10 cellular contexts compared by ENCODE assay signal in the genomic region with DNA sequence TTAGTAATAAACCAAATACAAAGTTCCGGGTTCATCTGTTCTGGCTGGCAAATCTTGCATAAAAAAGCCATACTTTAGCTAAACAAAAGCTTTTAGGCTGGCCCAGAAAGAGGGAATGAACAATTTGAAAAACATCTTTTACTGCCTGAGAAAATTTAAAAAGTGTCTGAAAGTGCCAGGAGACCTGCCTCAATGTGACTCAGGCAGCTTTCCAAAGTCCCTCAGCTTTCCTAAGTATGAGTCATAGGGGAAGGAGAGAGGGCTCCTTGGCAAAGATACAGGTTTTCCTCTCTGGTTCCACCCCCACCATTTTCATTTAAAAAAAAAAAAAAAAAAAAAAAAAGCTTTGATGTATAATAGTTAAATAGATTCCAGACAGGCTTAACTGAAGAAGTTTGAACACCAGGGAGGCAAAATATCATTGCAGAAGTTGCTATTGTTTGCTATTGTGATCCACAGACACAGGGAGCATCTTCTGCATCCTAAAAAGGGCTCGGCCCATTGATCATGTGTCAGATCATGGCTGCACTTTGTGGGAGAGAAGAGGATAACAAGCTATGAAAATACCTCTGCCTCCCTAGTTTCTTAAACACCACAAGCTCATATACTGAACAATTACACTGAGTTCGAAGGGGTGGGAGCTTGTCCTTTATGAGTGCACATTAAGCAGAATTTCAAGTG.
DNase-seq lines count a peak whose midpoint lies in the region; ATAC-seq, FAIRE-seq and TF ChIP-seq lines count a peak whose summit lies in the region.
"Had no signal": no experiment of that assay in that cellular context is flagged by ENCODE, and none has a peak within 500 bp of the region (broad histone marks: within the 10 kb centered on the region; RNA-seq: fewer than 3 reads in every experiment).

No MANE protein-coding gene starts in this region.

- dilution Hi-C loops in endothelial cell of umbilical vein (cut with MboI; ENCODE audit: extremely low pct_ligation_motif_present, low sequenced_read_pairs) = no loop called here

- peak; percentile 85 for FAIRE-seq in endothelial cell of umbilical vein (lab: Jason Lieb, UNC)

- H3K4me2 ChIP-seq in endothelial cell of umbilical vein (ENCODE audit: insufficient read depth, low read length) = peak overlapping the region; percentile 74

- TF ChIP-seq POLR2A in endothelial cell of umbilical vein (IDR thresholded peaks at IDR 0.05; ENCODE audit: low read depth, low read length) = no peak

- H3K9me1 ChIP-seq in endothelial cell of umbilical vein (replicated peaks; ENCODE audit: control insufficient read depth, extremely low read depth, insufficient read depth, low read length) = no peaks in the 10 kb centered on the region

- ATAC-seq in GM19395 (IDR thresholded peaks at IDR 0.05; ENCODE audit: unreplicated experiment) = no peak

- H2AFZ ChIP-seq in endothelial cell of umbilical vein (ENCODE audit: low read depth, low read length) = no peak overlapping the region
- H2AFZ ChIP-seq in neuron (ENCODE audit: low read depth, low read length) = no peak overlapping the region

- POLR2A ChIA-PET in BJ (lab: Charles Lee) (interaction anchor here (0.5 to 0.6 kb wide), 2 partner anchors 76 to 1106 kb away, joined by 3 to 18 read pairs; no protein-coding TSS in a partner anchor), endothelial cell of umbilical vein (lab: Charles Lee) (interaction anchor here (0.6 to 1.1 kb wide), 5 partner anchors 15 to 62 kb away, joined by 3 to 5 read pairs (median 4); no protein-coding TSS in a partner anchor)

- peak overlapping the region; percentile 63 for H3K9ac ChIP-seq in endothelial cell of umbilical vein (replicated peaks; ENCODE audit: extremely low read depth, insufficient read depth, low read length)

- H3K4me1 ChIP-seq in endothelial cell of umbilical vein (ENCODE audit: control insufficient read depth, extremely low read depth, insufficient read depth, low read length) (peaks cover 79% of the 10 kb centered on the region), neuron (ENCODE audit: insufficient read depth, low read length) (peaks cover 60% of the 10 kb centered on the region)

- H3K79me2 ChIP-seq in endothelial cell of umbilical vein (ENCODE audit: control insufficient read depth, insufficient read depth, low read length) = peaks cover 12% of the 10 kb centered on the region

- no TSS peak for BruUV-seq in endothelial cell of umbilical vein (replicated peaks; lab: Mats Ljungman, UMichigan)

- H3K9me3 ChIP-seq in endothelial cell of umbilical vein (replicated peaks; ENCODE audit: control insufficient read depth, insufficient read depth, low read length) (no peaks in the 10 kb centered on the region), neuron (ENCODE audit: low read length) (no peaks in the 10 kb centered on the region)

- DNase-seq in BJ (ENCODE audit: low read depth) (peak; percentile 84), NCI-H446 (lab: John Stamatoyannopoulos, UW) (peak; percentile 65 to 90), endothelial cell of umbilical vein (ENCODE audit: low read depth, low spot score) (peak; percentile 97), NK-92 (lab: John Stamatoyannopoulos, UW; ENCODE audit: unreplicated experiment) (no peak), NCI-H524 treated with DMSO at 0.1 percent for 48 hours (lab: John Stamatoyannopoulos, UW) (no peak)
- no peak for DNase-seq in stimulated activated CD4-positive, alpha-beta T cell treated with anti-CD3 and anti-CD28 coated beads, Interleukin-4, amount 100 ng/mL, for 24 hours
- DNase-seq: effector memory CD4-positive, alpha-beta T cell; NCI-H526 had no signal

- H3K27me3 ChIP-seq in BJ (ENCODE audit: control insufficient read depth, insufficient read depth, low read length) (no peaks in the 10 kb centered on the region), endothelial cell of umbilical vein (ENCODE audit: control insufficient read depth in 2 of 2, insufficient read depth in 2 of 2, low read length in 2 of 2) (no peaks in the 10 kb centered on the region), neuron (ENCODE audit: insufficient read depth, low read length) (no peaks in the 10 kb centered on the region)

- peak overlapping the region; percentile 88 for H3K27ac ChIP-seq in endothelial cell of umbilical vein (ENCODE audit: insufficient read depth, low read depth, low read length)

- no peak overlapping the region for H3K4me3 ChIP-seq in BJ (ENCODE audit: low read depth, low read length)
- peak overlapping the region in 1 of 3 experiments; percentile 0 for H3K4me3 ChIP-seq in endothelial cell of umbilical vein (replicated peaks in 1 of 3; ENCODE audit: insufficient read depth in 1 of 3, low read depth in 1 of 3, low read length in 3 of 3)
- peak overlapping the region; percentile 9 for H3K4me3 ChIP-seq in neuron (ENCODE audit: low read length)

- intact Hi-C loops in endothelial cell of umbilical vein (cut with micrococcal nuclease) = loop anchor here (5.0 to 10.0 kb wide), 3 partner anchors 96 to 596 kb away; partner anchors contain the start of gene MAP1B

- no peaks in the 10 kb centered on the region for H3K36me3 ChIP-seq in BJ (ENCODE audit: control insufficient read depth, insufficient read depth, low read length)
- H3K36me3 ChIP-seq in endothelial cell of umbilical vein (ENCODE audit: control insufficient read depth in 2 of 2, extremely low read depth in 1 of 2, insufficient read depth in 2 of 2, low read length in 2 of 2) = no peaks in the 10 kb centered on the region
- H3K36me3 ChIP-seq in neuron (ENCODE audit: insufficient read depth, low read length) = no peaks in the 10 kb centered on the region

- no peaks in the 10 kb centered on the region for H4K20me1 ChIP-seq in endothelial cell of umbilical vein (replicated peaks; ENCODE audit: control insufficient read depth, extremely low read depth, insufficient read depth, low read length)

- TF ChIP-seq CTCF in BJ (IDR thresholded peaks at IDR 0.05; ENCODE audit: insufficient read depth, low read depth, low read length) (no peak), endothelial cell of umbilical vein (IDR thresholded peaks at IDR 0.05; ENCODE audit: extremely low read depth in 1 of 2, insufficient read depth in 1 of 2, low read depth in 1 of 2, low read length in 2 of 2) (no peak)

- CTCF ChIA-PET in BJ (lab: Yijun Ruan, JAX) = interaction anchor here (0.8 to 1.3 kb wide), 2 partner anchors 110 to 465 kb away, joined by 3 read pairs; no protein-coding TSS in a partner anchor
- CTCF ChIA-PET in endothelial cell of umbilical vein (lab: Charles Lee) = interaction anchor here (0.7 to 3.7 kb wide), 16 partner anchors 9 to 465 kb away, joined by 3 to 19 read pairs (median 5); partner anchors contain the start of genes MRPS27 and PTCD2

TF ChIP-seq in endothelial cell of umbilical vein, 7 proteins besides CTCF, POLR2A, EP300 and RAD21:
- peak; percentile 24 for TF ChIP-seq GATA2 (IDR thresholded peaks at IDR 0.05; ENCODE audit: insufficient read depth, insufficient read length, low read depth, low read length)
- peak; percentile 34 for TF ChIP-seq POLR2AphosphoS5 (IDR thresholded peaks at IDR 0.05; ENCODE audit: insufficient read depth, low read depth, low read length)
- peak; percentile 93 for TF ChIP-seq JUN (IDR thresholded peaks at IDR 0.05; ENCODE audit: borderline replicate concordance, insufficient read depth, insufficient read length, low read depth)
- TF ChIP-seq FOS (IDR thresholded peaks at IDR 0.05; ENCODE audit: borderline replicate concordance, insufficient read depth, low read length) = peak; percentile 96
- TF ChIP-seq EZH2 (IDR thresholded peaks at IDR 0.05; ENCODE audit: borderline replicate concordance, low read depth, low read length, severe bottlenecking) = no peak

Comparison
In these comparisons a context has a peak if more than half of its experiments do, and no peak if none do; other contexts are left out.
1. DNase-seq: peak in BJ (single experiment), NCI-H446 (2 of 2) and endothelial cell of umbilical vein (single experiment); none in NK-92 (single experiment), stimulated activated CD4-positive, alpha-beta T cell treated with anti-CD3 and anti-CD28 coated beads, Interleukin-4, amount 100 ng/mL, for 24 hours (single experiment) and NCI-H524 treated with DMSO at 0.1 percent for 48 hours (single experiment).